Comparison of ENCODE assay signal across 9 cellular contexts in the genomic region with DNA sequence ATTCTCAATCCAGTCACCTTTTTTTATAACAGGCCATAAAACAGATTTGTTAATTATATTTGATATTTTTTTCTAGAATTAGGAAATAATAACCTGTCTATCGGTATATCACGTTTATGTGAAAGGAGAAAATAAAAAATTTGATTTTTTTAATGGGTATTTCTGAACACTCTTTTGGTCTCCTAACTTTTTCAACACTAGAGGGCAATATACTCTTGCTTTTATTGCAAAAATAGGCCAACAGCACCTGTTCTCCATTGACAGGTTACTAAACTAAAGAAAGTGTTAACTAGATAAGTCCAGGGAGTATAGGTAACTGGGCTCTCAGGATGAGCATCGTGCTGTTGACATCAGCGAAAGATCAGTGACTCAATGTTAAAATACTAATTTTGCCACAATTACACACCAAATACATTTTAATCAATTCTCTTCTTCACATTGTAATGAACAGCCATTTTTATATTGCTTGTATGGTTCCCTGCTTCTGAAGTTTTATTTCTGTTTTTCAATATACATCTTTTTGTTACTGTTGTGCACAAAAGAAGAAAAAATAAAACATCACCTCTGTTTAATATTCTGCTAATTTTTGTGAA. TPM values are rescaled to one million over a fixed set of nuclear protein-coding genes. Genes with fewer than 3 reads are reported as not detected.
DNase-seq lines count a peak whose midpoint lies in the region; ATAC-seq and TF ChIP-seq lines count a peak whose summit lies in the region.
"Had no signal": no experiment of that assay in that cellular context is flagged by ENCODE, and none has a peak within 500 bp of the region (broad histone marks: within the 10 kb centered on the region; RNA-seq: fewer than 3 reads in every experiment).

No MANE protein-coding gene starts in this region.

- 6 to 10% methylated on average over 4 of the region's 4 CpGs for WGBS in sigmoid colon, 2 donors

- H3K27me3 Mint-ChIP-seq in activated T-helper 1 cell treated with anti-CD3 and anti-CD28 coated beads, Interleukin-12 subunit alpha, Interleukin-12 subunit beta, Interleukin-2, Interleukin-4 antibody, amounts not matched to agents 30 ng/mL and 10 ng/mL and 1 ng/mL, durations not matched to agents 14 hours and 24 hours and 36 hours (ENCODE audit: insufficient read depth), result no peaks in the 10 kb centered on the region

- H3K4me3 ChIP-seq in DND-41 (ENCODE audit: low read depth in 1 of 2, low read length in 2 of 2) (no peak overlapping the region), sigmoid colon (no peak overlapping the region)

- no peak overlapping the region for H3K9ac ChIP-seq in DND-41 (ENCODE audit: low read depth, low read length)

- ATAC-seq in DND-41 (ENCODE audit: insufficient read depth, low read depth) (peak; percentile 54; the same call in 2 of the 3 replicates), GM21390 (IDR thresholded peaks at IDR 0.05; ENCODE audit: unreplicated experiment) (peak; percentile 67), GM18907 (IDR thresholded peaks at IDR 0.05; ENCODE audit: unreplicated experiment) (no peak)

- no peak overlapping the region for H3K27ac ChIP-seq in DND-41 (ENCODE audit: low read length)
- H3K27ac ChIP-seq in sigmoid colon, result no peak overlapping the region

- TF ChIP-seq CTCF in DND-41 (IDR thresholded peaks at IDR 0.05; ENCODE audit: borderline replicate concordance, extremely low read depth, low read length, poor library complexity, severe bottlenecking) (peak; percentile 64), sigmoid colon (IDR thresholded peaks at IDR 0.05) (peak in 2 of 4 experiments; percentile 26 to 39)

- no peaks in the 10 kb centered on the region for H3K9me3 Mint-ChIP-seq in activated T-helper 1 cell treated with anti-CD3 and anti-CD28 coated beads, Interleukin-12 subunit alpha, Interleukin-12 subunit beta, Interleukin-2, Interleukin-4 antibody, amounts not matched to agents 30 ng/mL and 10 ng/mL and 1 ng/mL, durations not matched to agents 14 hours and 24 hours and 36 hours

- no peaks in the 10 kb centered on the region for H3K36me3 Mint-ChIP-seq in activated T-helper 1 cell treated with anti-CD3 and anti-CD28 coated beads, Interleukin-12 subunit alpha, Interleukin-12 subunit beta, Interleukin-2, Interleukin-4 antibody, amounts not matched to agents 30 ng/mL and 10 ng/mL and 1 ng/mL, durations not matched to agents 14 hours and 24 hours and 36 hours (ENCODE audit: low read depth)

- no peaks in the 10 kb centered on the region for H3K4me1 Mint-ChIP-seq in activated T-helper 1 cell treated with anti-CD3 and anti-CD28 coated beads, Interleukin-12 subunit alpha, Interleukin-12 subunit beta, Interleukin-2, Interleukin-4 antibody, amounts not matched to agents 30 ng/mL and 10 ng/mL and 1 ng/mL, durations not matched to agents 14 hours and 24 hours and 36 hours (ENCODE audit: low read depth)

- H3K9me3 ChIP-seq in DND-41 (ENCODE audit: insufficient read depth, low read length, severe bottlenecking), result no peaks in the 10 kb centered on the region
- H3K9me3 ChIP-seq in sigmoid colon, result no peaks in the 10 kb centered on the region

- H3K4me2 ChIP-seq in DND-41 (ENCODE audit: insufficient read depth, low read length), result no peak overlapping the region

- H3K4me3 Mint-ChIP-seq in activated T-helper 1 cell treated with anti-CD3 and anti-CD28 coated beads, Interleukin-12 subunit alpha, Interleukin-12 subunit beta, Interleukin-2, Interleukin-4 antibody, amounts not matched to agents 30 ng/mL and 10 ng/mL and 1 ng/mL, durations not matched to agents 14 hours and 24 hours and 36 hours, result no peak overlapping the region

- no peaks in the 10 kb centered on the region for H4K20me1 ChIP-seq in DND-41 (ENCODE audit: insufficient read depth, low read length)

- H3K27me3 ChIP-seq in DND-41 (ENCODE audit: insufficient read depth, low read length, poor library complexity), result no peaks in the 10 kb centered on the region
- no peaks in the 10 kb centered on the region for H3K27me3 ChIP-seq in sigmoid colon

- DNase-seq in DND-41 (no peak), LHCN-M2 (ENCODE audit: low read depth) (peak; percentile 20), SK-N-DZ (ENCODE audit: low spot score) (peak; percentile 4), iris pigment epithelial cell (ENCODE audit: low read depth) (peak; percentile 1), sigmoid colon (no peak)
- no peak for DNase-seq in activated T-helper 1 cell treated with anti-CD3 and anti-CD28 coated beads, Interleukin-12 subunit alpha, Interleukin-12 subunit beta, Interleukin-2, Interleukin-4 antibody, amounts not matched to agents 30 ng/mL and 10 ng/mL and 1 ng/mL, durations not matched to agents 14 hours and 24 hours and 36 hours (ENCODE audit: low spot score)

- no peak for TF ChIP-seq POLR2A in sigmoid colon (IDR thresholded peaks at IDR 0.05)

- H3K4me1 ChIP-seq in DND-41 (ENCODE audit: insufficient read depth, low read length) (no peaks in the 10 kb centered on the region), sigmoid colon (no peaks in the 10 kb centered on the region)

- H3K36me3 ChIP-seq in DND-41 (ENCODE audit: insufficient read depth, low read length), result no peaks in the 10 kb centered on the region
- H3K36me3 ChIP-seq in sigmoid colon, result no peaks in the 10 kb centered on the region

- H3K79me2 ChIP-seq in DND-41 (ENCODE audit: insufficient read depth, low read length), result no peaks in the 10 kb centered on the region

- intact Hi-C loops in sigmoid colon (cut with DNase I), result no loop called here
- intact Hi-C loops in activated T-helper 1 cell treated with anti-CD3 and anti-CD28 coated beads, Interleukin-12 subunit alpha, Interleukin-12 subunit beta, Interleukin-2, Interleukin-4 antibody, amounts not matched to agents 30 ng/mL and 10 ng/mL and 1 ng/mL, durations not matched to agents 14 hours and 24 hours and 36 hours (cut with micrococcal nuclease), result loop anchor here (2.0 kb wide), 1 partner anchor 762 kb away; no protein-coding TSS in a partner anchor

- no peak for TF ChIP-seq EP300 in sigmoid colon (IDR thresholded peaks at IDR 0.05)

- H3K27ac Mint-ChIP-seq in activated T-helper 1 cell treated with anti-CD3 and anti-CD28 coated beads, Interleukin-12 subunit alpha, Interleukin-12 subunit beta, Interleukin-2, Interleukin-4 antibody, amounts not matched to agents 30 ng/mL and 10 ng/mL and 1 ng/mL, durations not matched to agents 14 hours and 24 hours and 36 hours, result no peak overlapping the region

- no peak overlapping the region for H2AFZ ChIP-seq in DND-41 (ENCODE audit: low read depth, low read length)

RNA-seq across cellular contexts. Expression of a gene that starts 22.8 kb away (rescaled TPM):
- total RNA-seq in LHCN-M2 (2014; rRNA removed) (not detected in 2 replicates), sigmoid colon (1 to 10 TPM in 1 of 4 donors, under 1 TPM in 3; 0.16 to 1.1 (median 0.63) TPM)
- not detected for polyA plus RNA-seq in LHCN-M2 (2012)
- polyA plus RNA-seq in SK-N-DZ (2014; cell fraction: cytosol; rRNA removed), result not detected in 2 replicates
- polyA plus RNA-seq in SK-N-DZ (2014; cell fraction: nucleus; rRNA removed), result not detected in 2 replicates
- polyA plus RNA-seq in sigmoid colon, result under 1 TPM in 1 of 3 donors, not detected in 2; 0.03 TPM
- total RNA-seq in activated T-helper 1 cell treated with anti-CD3 and anti-CD28 coated beads, Interleukin-12 subunit alpha, Interleukin-12 subunit beta, Interleukin-2, Interleukin-4 antibody, amounts not matched to agents 30 ng/mL and 10 ng/mL and 1 ng/mL, durations not matched to agents 14 hours and 24 hours and 36 hours, result not detected in 2 replicates
- total RNA-seq: pulmonary artery endothelial cell had no signal

Comparison
In these comparisons a context has a peak if more than half of its experiments do, and no peak if none do; other contexts are left out.
1. DNase-seq: peak in LHCN-M2 (single experiment), SK-N-DZ (single experiment) and iris pigment epithelial cell (single experiment); none in DND-41 (single experiment), sigmoid colon (single experiment) and activated T-helper 1 cell treated with anti-CD3 and anti-CD28 coated beads, Interleukin-12 subunit alpha, Interleukin-12 subunit beta, Interleukin-2, Interleukin-4 antibody, amounts not matched to agents 30 ng/mL and 10 ng/mL and 1 ng/mL, durations not matched to agents 14 hours and 24 hours and 36 hours (single experiment).